16 cellular contexts compared by ENCODE assay signal in genomic region chr4:8725071-8725841, GRCh38.
DNase-seq lines count a peak whose midpoint lies in the region; ATAC-seq and TF ChIP-seq lines count a peak whose summit lies in the region.
"Had no signal": no experiment of that assay in that cellular context is flagged by ENCODE, and none has a peak within 500 bp of the region (broad histone marks: within the 10 kb centered on the region; RNA-seq: fewer than 3 reads in every experiment).

No MANE protein-coding gene starts in this region.

- TF ChIP-seq CTCF in dorsolateral prefrontal cortex (IDR thresholded peaks at IDR 0.05 in 54 of 56, conservative IDR thresholded peaks at IDR 0.05 in 2 of 56; ENCODE audit: low read depth in 1 of 56, partially characterized antibody in 56 of 56), result no peak
- no peak for TF ChIP-seq CTCF in prostate gland (IDR thresholded peaks at IDR 0.05)

- 31% methylated on average over 20 of the region's 26 CpGs for WGBS in prostate gland

- TF ChIP-seq POLR2A in prostate gland (IDR thresholded peaks at IDR 0.05), result no peak

- in situ Hi-C loops in G401 (cut with HindIII; ENCODE audit: low sequenced_read_pairs), result no loop called here

- no peaks in the 10 kb centered on the region for H3K9me3 ChIP-seq in prostate gland
- H3K9me3 ChIP-seq: heart right ventricle, psoas muscle had no signal

- no peak overlapping the region for H3K4me3 ChIP-seq in dorsolateral prefrontal cortex
- H3K4me3 ChIP-seq in prostate gland, result no peak overlapping the region
- H3K4me3 ChIP-seq: heart right ventricle, psoas muscle had no signal

- ATAC-seq in Right ventricle myocardium superior (ENCODE audit: poor library complexity) (no peak), left ventricle myocardium superior (no peak)
- ATAC-seq: Panc1; psoas muscle; stimulated activated naive CD8-positive, alpha-beta T cell treated with anti-CD3 and anti-CD28 coated beads, Interleukin-15, Interleukin-2, amounts not matched to agents 100 U/mL and 50 U/mL, for 24 hours had no signal

- DNase-seq in Right ventricle myocardium superior (peak; percentile 25), left ventricle myocardium superior (no peak), dorsolateral prefrontal cortex (peak in 7 of 10 donors; percentile 2 to 43 (median 21)), myocyte (ENCODE audit: low read depth) (peak; percentile 2), ureter (ENCODE audit: low spot score) (peak; percentile 32), prostate gland (ENCODE audit: low spot score) (no peak), amygdala (lab: John Stamatoyannopoulos, UW) (no peak), G401 (ENCODE audit: low spot score) (no peak)
- DNase-seq: activated CD8-positive, alpha-beta memory T cell treated with anti-CD3 and anti-CD28 coated beads, Interleukin-2, amount 50 U/mL, for 48 hours; heart right ventricle; kidney glomerular epithelial cell; NCI-H526 treated with DMSO at 0.1 percent for 48 hours; stimulated activated CD4-positive, alpha-beta T cell treated with anti-CD3 and anti-CD28 coated beads, Interleukin-15, amount 100 ng/mL, for 24 hours; stimulated activated naive CD8-positive, alpha-beta T cell treated with anti-CD3 and anti-CD28 coated beads, Interleukin-15, Interleukin-2, amounts not matched to agents 100 U/mL and 50 U/mL, for 24 hours had no signal

- no peaks in the 10 kb centered on the region for H3K4me1 ChIP-seq in prostate gland (replicated peaks)
- H3K4me1 ChIP-seq: heart right ventricle, psoas muscle had no signal

- H3K27me3 ChIP-seq in dorsolateral prefrontal cortex, result peaks cover 0 to 37% (median 13%) of the 10 kb centered on the region in 45 donors
- peaks cover 4% of the 10 kb centered on the region for H3K27me3 ChIP-seq in prostate gland (replicated peaks; ENCODE audit: insufficient read depth)

- intact Hi-C loops in Right ventricle myocardium superior (cut with DNase I), result no loop called here
- intact Hi-C loops in left ventricle myocardium superior (cut with micrococcal nuclease), result no loop called here
- intact Hi-C loops in dorsolateral prefrontal cortex (cut with DNase I), result no loop called here
- intact Hi-C loops in prostate gland (cut with DNase I), result no loop called here

- no peaks in the 10 kb centered on the region for H3K36me3 ChIP-seq in prostate gland
- H3K36me3 ChIP-seq: heart right ventricle had no signal

- no peak overlapping the region for H3K27ac ChIP-seq in dorsolateral prefrontal cortex
- no peak overlapping the region for H3K27ac ChIP-seq in prostate gland
- H3K27ac ChIP-seq: heart right ventricle, psoas muscle had no signal

Comparison
In these comparisons a context has a peak if more than half of its experiments do, and no peak if none do; other contexts are left out.
1. DNase-seq: peak in Right ventricle myocardium superior (single experiment), dorsolateral prefrontal cortex (7 of 10), myocyte (single experiment) and ureter (single experiment); none in left ventricle myocardium superior (single experiment), prostate gland (single experiment), amygdala (0 of 56) and G401 (single experiment).